In the genomic region with DNA sequence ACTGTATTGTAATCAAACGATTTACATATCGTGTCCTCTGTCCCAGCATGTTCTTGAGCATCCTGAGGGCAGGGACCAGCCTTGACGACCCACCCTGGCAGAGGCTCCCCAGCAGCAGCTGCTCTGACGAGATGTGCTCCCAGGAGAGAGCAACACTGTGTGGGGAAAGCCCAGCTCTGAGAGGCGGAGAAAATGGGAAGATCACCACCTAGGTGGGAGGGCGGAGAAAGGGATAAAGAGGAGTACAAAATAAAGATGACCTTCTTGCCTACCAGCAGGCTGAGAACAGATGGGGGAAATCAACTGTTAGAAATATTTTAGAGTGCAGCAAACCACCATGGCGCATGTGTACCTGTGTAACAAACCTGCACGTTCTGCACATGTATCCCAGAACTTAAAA, we compare ENCODE assay signal across 15 cellular contexts.
DNase-seq lines count a peak whose midpoint lies in the region; TF ChIP-seq lines count a peak whose summit lies in the region.
"Had no signal": no experiment of that assay in that cellular context is flagged by ENCODE, and none has a peak within 500 bp of the region (broad histone marks: within the 10 kb centered on the region; RNA-seq: fewer than 3 reads in every experiment).

No MANE protein-coding gene starts in this region.

- no peak for TF ChIP-seq CTCF in type B pancreatic cell (conservative IDR thresholded peaks at IDR 0.05)
- no peak for TF ChIP-seq CTCF in glutamatergic neuron (IDR thresholded peaks at IDR 0.05; ENCODE audit: partially characterized antibody, unreplicated experiment)

- H3K36me3 Mint-ChIP-seq in type B pancreatic cell (no peaks in the 10 kb centered on the region), glutamatergic neuron (ENCODE audit: unreplicated experiment) (no peaks in the 10 kb centered on the region)

- H3K9me3 Mint-ChIP-seq in type B pancreatic cell (no peaks in the 10 kb centered on the region), glutamatergic neuron (ENCODE audit: unreplicated experiment) (peaks cover 13% of the 10 kb centered on the region)
- H3K9me3 Mint-ChIP-seq: CD4-positive, alpha-beta memory T cell; GM23338; HFFc6 had no signal

- DNase-seq in NCI-H69 (lab: John Stamatoyannopoulos, UW), result peak; percentile 82
- peak; percentile 42 for DNase-seq in islet precursor cell
- peak; percentile 18 for DNase-seq in type B pancreatic cell (ENCODE audit: extremely low spot score, unreplicated experiment)
- DNase-seq in NCI-H2107 treated with DMSO at 0.1 percent for 48 hours (lab: John Stamatoyannopoulos, UW; ENCODE audit: unreplicated experiment), result no peak
- DNase-seq in NCI-H524 treated with DMSO at 0.1 percent for 48 hours (lab: John Stamatoyannopoulos, UW), result no peak
- no peak for DNase-seq in glutamatergic neuron
- DNase-seq: C1 segment of cervical spinal cord; Caco-2; CD4-positive, alpha-beta memory T cell; DMS 273 treated with DMSO at 0.1 percent for 48 hours; DMS79; EL; GDM1; HFFc6 had no signal

- H3K4me1 Mint-ChIP-seq in type B pancreatic cell (ENCODE audit: unreplicated experiment), result peaks cover 4% of the 10 kb centered on the region
- peaks cover 20% of the 10 kb centered on the region for H3K4me1 Mint-ChIP-seq in glutamatergic neuron (ENCODE audit: low read depth, unreplicated experiment)

- H3K27me3 Mint-ChIP-seq in type B pancreatic cell (peaks cover 70% of the 10 kb centered on the region), glutamatergic neuron (ENCODE audit: unreplicated experiment) (peaks cover 5% of the 10 kb centered on the region)

- no peak overlapping the region for H3K27ac Mint-ChIP-seq in type B pancreatic cell
- no peak overlapping the region for H3K27ac Mint-ChIP-seq in glutamatergic neuron (ENCODE audit: unreplicated experiment)
- H3K27ac Mint-ChIP-seq: GM23338, HFFc6 had no signal

- H3K4me3 Mint-ChIP-seq in type B pancreatic cell (no peak overlapping the region), glutamatergic neuron (ENCODE audit: unreplicated experiment) (no peak overlapping the region)
- H3K4me3 Mint-ChIP-seq: GM23338, HFFc6 had no signal

Comparison
In these comparisons a context has a peak if more than half of its experiments do, and no peak if none do; other contexts are left out.
1. DNase-seq: peak in NCI-H69 (single experiment), islet precursor cell (single experiment) and type B pancreatic cell (single experiment); none in NCI-H2107 treated with DMSO at 0.1 percent for 48 hours (single experiment), NCI-H524 treated with DMSO at 0.1 percent for 48 hours (single experiment) and glutamatergic neuron (single experiment).